ENCODE assay signal across 10 cellular contexts in genomic region chr13:44648392-44649117, GRCh38.
A peak's percentile ranks its signal among the peaks of the same experiment; 100 is the strongest.
DNase-seq lines count a peak whose midpoint lies in the region; ATAC-seq and TF ChIP-seq lines count a peak whose summit lies in the region.
"Had no signal": no experiment of that assay in that cellular context is flagged by ENCODE, and none has a peak within 500 bp of the region (broad histone marks: within the 10 kb centered on the region; RNA-seq: fewer than 3 reads in every experiment).

No MANE protein-coding gene starts in this region.

- no peak overlapping the region for H3K4me3 ChIP-seq in PC-9
- H3K4me3 ChIP-seq in testis, result no peak overlapping the region

- TF ChIP-seq CTCF in GM13976 (IDR thresholded peaks at IDR 0.05; ENCODE audit: borderline replicate concordance, control extremely low read depth, extremely low read depth, insufficient read depth, missing control alignments), result no peak
- TF ChIP-seq CTCF in PC-9 (conservative IDR thresholded peaks at IDR 0.05), result peak; percentile 42; the same call in 1 of the 2 replicates
- TF ChIP-seq CTCF in glutamatergic neuron (IDR thresholded peaks at IDR 0.05; ENCODE audit: partially characterized antibody, unreplicated experiment), result peak; percentile 71
- no peak for TF ChIP-seq CTCF in testis (IDR thresholded peaks at IDR 0.05)

- no peaks in the 10 kb centered on the region for H3K27me3 Mint-ChIP-seq in glutamatergic neuron (ENCODE audit: unreplicated experiment)

- WGBS in testis, 2 donors, result 68 to 87% methylated on average over 2 of the region's 2 CpGs

- H4K20me1 ChIP-seq in PC-9 (ENCODE audit: insufficient read depth), result no peaks in the 10 kb centered on the region

- no peaks in the 10 kb centered on the region for H3K36me3 ChIP-seq in PC-9 (ENCODE audit: low read depth)
- H3K36me3 ChIP-seq in testis (ENCODE audit: low read depth, missing control alignments), result no peaks in the 10 kb centered on the region

- no peak for ATAC-seq in GM19395 (IDR thresholded peaks at IDR 0.05; ENCODE audit: unreplicated experiment)

- DNase-seq in AG20443 (ENCODE audit: low spot score) (peak; percentile 27), GM13976 (ENCODE audit: low spot score) (peak; percentile 57), PC-9 (no peak), glutamatergic neuron (no peak), medulla oblongata (ENCODE audit: extremely low spot score) (no peak), testis (no peak), 8988T (no peak)
- DNase-seq: SHP77 treated with DMSO at 0.1 percent for 48 hours had no signal

- peaks cover 20% of the 10 kb centered on the region for H3K4me1 ChIP-seq in PC-9 (replicated peaks; ENCODE audit: insufficient read depth)
- H3K4me1 ChIP-seq in testis, result no peaks in the 10 kb centered on the region

- no peaks in the 10 kb centered on the region for H3K9me3 ChIP-seq in PC-9 (ENCODE audit: insufficient read depth, low read depth)
- no peaks in the 10 kb centered on the region for H3K9me3 ChIP-seq in testis

- H3K4me1 Mint-ChIP-seq in glutamatergic neuron (ENCODE audit: low read depth, unreplicated experiment), result no peaks in the 10 kb centered on the region

- no peaks in the 10 kb centered on the region for H3K36me3 Mint-ChIP-seq in glutamatergic neuron (ENCODE audit: unreplicated experiment)

- H3K27ac ChIP-seq in PC-9 (no peak overlapping the region), testis (no peak overlapping the region)
- H3K27ac ChIP-seq: epithelial cell of prostate had no signal

- H3K4me2 ChIP-seq in PC-9, result no peak overlapping the region

- in situ Hi-C loops in GM13976 (cut with MboI; ENCODE audit: low sequenced_read_pairs, unreplicated experiment), result no loop called here

- BruUV-seq in PC-9 (replicated peaks; lab: Mats Ljungman, UMichigan), result no TSS peak

- intact Hi-C loops in PC-9 (cut with micrococcal nuclease; ENCODE audit: unreplicated experiment), result no loop called here
- intact Hi-C loops in testis (cut with DNase I; ENCODE audit: low total_unique reads), result no loop called here

- H3K27me3 ChIP-seq in PC-9 (ENCODE audit: insufficient read depth, low read depth) (no peaks in the 10 kb centered on the region), testis (no peaks in the 10 kb centered on the region)

- peaks cover 8% of the 10 kb centered on the region; the same call in 1 of the 2 replicates for H3F3A ChIP-seq in PC-9 (ENCODE audit: insufficient read depth, low read depth)

- H3K79me2 ChIP-seq in PC-9 (ENCODE audit: low read depth), result no peaks in the 10 kb centered on the region

- no peak overlapping the region for H2AFZ ChIP-seq in PC-9

- no peak overlapping the region for H3K4me3 Mint-ChIP-seq in glutamatergic neuron (ENCODE audit: unreplicated experiment)

- no peaks in the 10 kb centered on the region for H3K9me2 ChIP-seq in PC-9 (ENCODE audit: insufficient read depth)

- CTCF ChIA-PET in PC-9 (lab: Charles Lee), result no interaction called here

- TF ChIP-seq POLR2A in testis (IDR thresholded peaks at IDR 0.05), result no peak

- POLR2A ChIA-PET in PC-9 (lab: Charles Lee; ENCODE audit: unreplicated experiment), result no interaction called here

- no peaks in the 10 kb centered on the region for H3K9me3 Mint-ChIP-seq in glutamatergic neuron (ENCODE audit: unreplicated experiment)

- H3K27ac Mint-ChIP-seq in glutamatergic neuron (ENCODE audit: unreplicated experiment), result no peak overlapping the region

Comparison
In these comparisons a context has a peak if more than half of its experiments do, and no peak if none do; other contexts are left out.
1. DNase-seq: peak in AG20443 (single experiment) and GM13976 (single experiment); none in PC-9 (0 of 2), glutamatergic neuron (single experiment), medulla oblongata (single experiment), testis (single experiment) and 8988T (single experiment).
2. CTCF ChIP-seq: peak in PC-9 (single experiment) and glutamatergic neuron (single experiment); none in GM13976 (single experiment) and testis (0 of 3).